Comparison of ENCODE assay signal across 25 cellular contexts in the genomic region with DNA sequence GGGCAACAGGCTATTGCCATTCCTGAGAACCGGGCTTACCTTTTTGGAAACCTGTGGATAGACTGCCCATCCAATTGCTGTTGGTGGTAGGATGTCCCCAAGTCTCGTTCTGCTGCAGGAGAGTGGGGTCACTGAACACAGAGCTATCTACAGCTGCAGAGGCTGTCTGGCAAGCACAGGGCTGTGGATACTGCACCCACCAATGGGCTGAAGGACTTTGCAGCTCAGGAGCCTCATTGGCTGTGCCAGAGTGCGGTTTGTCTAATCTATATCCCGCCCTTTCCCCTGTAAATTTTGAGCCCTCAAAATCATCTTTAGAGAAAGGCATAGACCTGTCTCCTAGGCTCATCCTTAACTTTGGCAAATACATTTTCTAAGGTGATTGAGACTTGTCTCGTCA. TPM values are rescaled to one million over a fixed set of nuclear protein-coding genes. Genes with fewer than 3 reads are reported as not detected.
DNase-seq lines count a peak whose midpoint lies in the region; ATAC-seq, FAIRE-seq and TF ChIP-seq lines count a peak whose summit lies in the region.
"Had no signal": no experiment of that assay in that cellular context is flagged by ENCODE, and none has a peak within 500 bp of the region (broad histone marks: within the 10 kb centered on the region; RNA-seq: fewer than 3 reads in every experiment).

No MANE protein-coding gene starts in this region.

- H3K79me1 ChIP-seq in neuronal stem cell (ENCODE audit: low read depth, low read length): no peaks in the 10 kb centered on the region

- CTCF ChIA-PET in K562 (lab: Yijun Ruan, JAX; ENCODE audit: low intra/inter-chr PET ratio): no interaction called here

- no peak overlapping the region for H4K91ac ChIP-seq in neuronal stem cell (ENCODE audit: low read depth, low read length, poor library complexity)

- H3K4ac ChIP-seq in neuronal stem cell (ENCODE audit: low read length): no peak overlapping the region

- no peaks in the 10 kb centered on the region for H3K36me3 ChIP-seq in K562 (ENCODE audit: control insufficient read depth, insufficient read depth, low read length)
- H3K36me3 ChIP-seq in neuronal stem cell (replicated peaks in 1 of 2; ENCODE audit: control insufficient read depth in 2 of 2, insufficient read depth in 2 of 2, low read length in 2 of 2): no peaks in the 10 kb centered on the region
- H3K36me3 ChIP-seq: BE2C, HAP-1 had no signal

- peaks cover 21 to 36% of the 10 kb centered on the region in 2 experiments; a peak in 4 of 5 replicates for H3K4me1 ChIP-seq in K562 (replicated peaks in 1 of 2; ENCODE audit: control insufficient read depth in 2 of 2, insufficient read depth in 2 of 2, low read length in 2 of 2)
- peaks cover 0 to 6% of the 10 kb centered on the region in 2 donors for H3K4me1 ChIP-seq in neuronal stem cell (ENCODE audit: control insufficient read depth in 2 of 2, insufficient read depth in 1 of 2, low read depth in 1 of 2, low read length in 2 of 2)
- H3K4me1 ChIP-seq: BE2C had no signal

- POLR2A ChIA-PET in K562 (lab: Yijun Ruan, JAX): interaction anchor here (0.6 to 4.1 kb wide), 10 partner anchors 11 to 968 kb away, joined by 3 to 30 read pairs (median 3); no protein-coding TSS in a partner anchor

- no peak overlapping the region for H3K9ac ChIP-seq in K562 (ENCODE audit: insufficient read depth in 1 of 2, low read depth in 2 of 2, low read length in 2 of 2)
- H3K9ac ChIP-seq in neuronal stem cell (ENCODE audit: low read depth, low read length, poor library complexity): no peak overlapping the region
- H3K9ac ChIP-seq: BLaER1 treated with 17β-estradiol and CSF1 and Interleukin-3, amounts not matched to agents 10 nM and 100 nM had no signal

- H2BK15ac ChIP-seq in neuronal stem cell (ENCODE audit: low read length): no peak overlapping the region

- no peaks in the 10 kb centered on the region for H3K27me3 ChIP-seq in K562 (ENCODE audit: control insufficient read depth in 2 of 2, insufficient read depth in 2 of 2, low read length in 2 of 2)
- peaks cover 0 to 10% (median 0%) of the 10 kb centered on the region in 3 experiments for H3K27me3 ChIP-seq in neuronal stem cell (ENCODE audit: control insufficient read depth in 3 of 3, insufficient read depth in 3 of 3, low read depth in 1 of 3, low read length in 3 of 3)

- in situ Hi-C loops in K562 (cut with MboI): no loop called here

- H3K9me3 ChIP-seq in K562 (replicated peaks; ENCODE audit: control insufficient read depth, insufficient read depth, low read depth, low read length) (no peaks in the 10 kb centered on the region), neuronal stem cell (replicated peaks in 1 of 2; ENCODE audit: control insufficient read depth in 2 of 2, insufficient read depth in 1 of 2, low read depth in 1 of 2, low read length in 2 of 2) (peaks cover 2 to 5% of the 10 kb centered on the region in 2 donors)
- H3K9me3 ChIP-seq: BE2C, HAP-1 had no signal

- H2AFZ ChIP-seq in K562 (ENCODE audit: low read depth, low read length) (no peak overlapping the region), neuronal stem cell (ENCODE audit: low read length) (no peak overlapping the region)

- H3K18ac ChIP-seq in neuronal stem cell (ENCODE audit: low read length): no peak overlapping the region

- TF ChIP-seq RAD21 in K562 (CRISPR knock-in tag; conservative IDR thresholded peaks at IDR 0.05 in 1 of 2, IDR thresholded peaks at IDR 0.05 in 1 of 2): no peak

- FAIRE-seq in K562 (lab: Jason Lieb, UNC): peak; percentile 56
- FAIRE-seq: A204.1, D721Med, GM12878, H54 had no signal

- peak overlapping the region; percentile 33 for H3K14ac ChIP-seq in neuronal stem cell (ENCODE audit: low read length)

- no TSS peak for BruUV-seq in K562 (replicated peaks; lab: Mats Ljungman, UMichigan)

- intact Hi-C loops in K562 (cut with micrococcal nuclease): no loop called here

- DNase-seq in NCI-H82 (lab: John Stamatoyannopoulos, UW) (peak; percentile 48), NCI-H82 treated with DMSO at 0.1 percent for 48 hours (lab: John Stamatoyannopoulos, UW; ENCODE audit: unreplicated experiment) (no peak), K562 (ENCODE audit: extremely low read depth in 1 of 4, low spot score in 3 of 4) (peak; percentile 58 to 75 (median 70)), neuronal stem cell (ENCODE audit: low spot score) (no peak), NCI-H187 (lab: John Stamatoyannopoulos, UW) (no peak), NCI-H774 (lab: John Stamatoyannopoulos, UW) (no peak)
- DNase-seq in activated effector memory CD4-positive, alpha-beta T cell treated with anti-CD3 and anti-CD28 coated beads, Interleukin-2, amount 50 U/mL, for 16 hours: peak; percentile 57
- DNase-seq in activated effector memory CD4-positive, alpha-beta T cell treated with Interleukin-2 at 50 U/mL for 16 hours: no peak
- DNase-seq: AML-193; BE2C; CD4-positive, alpha-beta T cell; CD8-positive, alpha-beta memory T cell; DMS 273 treated with DMSO at 0.1 percent for 48 hours; DMS79; EL; GDM1; GOT3; HFFc6 had no signal

- 33% methylated on average over 5 of the region's 5 CpGs for WGBS in K562 (ENCODE audit: insufficient coverage, low coverage, missing lambda C conversion rate)
- no CpG with 5 or more reads among the region's 5 CpGs for WGBS in neuronal stem cell (ENCODE audit: extremely low coverage in 2 of 2, insufficient read length in 2 of 2, insufficient replicate concordance in 1 of 2), 2 donors

- TF ChIP-seq POLR2A in K562 (conservative IDR thresholded peaks at IDR 0.05): no peak

- H3K27ac ChIP-seq in K562 (ENCODE audit: extremely low read depth, low read depth, low read length) (no peak overlapping the region), neuronal stem cell (replicated peaks; ENCODE audit: low read length) (no peak overlapping the region)
- H3K27ac ChIP-seq: 22Rv1; BLaER1 treated with 17β-estradiol and CSF1 and Interleukin-3, amounts not matched to agents 10 nM and 100 nM had no signal

- TF ChIP-seq CTCF in K562 (IDR thresholded peaks at IDR 0.05 in 2 of 3, conservative IDR thresholded peaks at IDR 0.05 in 1 of 3; ENCODE audit: insufficient read depth in 2 of 3, low read depth in 1 of 3, low read length in 3 of 3): no peak

- no peak overlapping the region for H3K23ac ChIP-seq in neuronal stem cell (ENCODE audit: low read depth, low read length, poor library complexity)

- no peak overlapping the region for H2BK120ac ChIP-seq in neuronal stem cell (ENCODE audit: low read depth, low read length)

- no peak for TF ChIP-seq EP300 in K562 (IDR thresholded peaks at IDR 0.05; ENCODE audit: low read length)

- peak; percentile 84 for ATAC-seq in K562
- ATAC-seq: GM12878 had no signal

- H3K4me2 ChIP-seq in K562 (ENCODE audit: insufficient read depth, low read length) (peak overlapping the region; percentile 51; the same call in 1 of the 2 replicates), neuronal stem cell (ENCODE audit: insufficient read depth, low read length, poor library complexity, severe bottlenecking) (no peak overlapping the region)
- H3K4me2 ChIP-seq: BLaER1 treated with 17β-estradiol and CSF1 and Interleukin-3, amounts not matched to agents 10 nM and 100 nM had no signal

- no peak overlapping the region for H3K4me3 ChIP-seq in K562
- H3K4me3 ChIP-seq in neuronal stem cell (ENCODE audit: low read length in 2 of 2): no peak overlapping the region
- H3K4me3 ChIP-seq: BLaER1 treated with 17β-estradiol and CSF1 and Interleukin-3, amounts not matched to agents 10 nM and 100 nM; GM12878; HAP-1 had no signal

- no peak overlapping the region for H2BK5ac ChIP-seq in neuronal stem cell (ENCODE audit: low read length)

- no peak overlapping the region for H2BK12ac ChIP-seq in neuronal stem cell (ENCODE audit: low read length)

- H3K79me2 ChIP-seq in K562 (ENCODE audit: control insufficient read depth, insufficient read depth, low read length): no peaks in the 10 kb centered on the region

- H3K9me1 ChIP-seq in K562 (ENCODE audit: control insufficient read depth, insufficient read depth, low read length): no peaks in the 10 kb centered on the region

- no peak overlapping the region for H4K8ac ChIP-seq in neuronal stem cell (ENCODE audit: low read depth, low read length)

- H2AK5ac ChIP-seq in neuronal stem cell (ENCODE audit: low read depth, low read length): no peak overlapping the region

- H4K20me1 ChIP-seq in K562 (replicated peaks; ENCODE audit: control insufficient read depth, insufficient read depth, low read length): no peaks in the 10 kb centered on the region

TF ChIP-seq in K562, 482 proteins besides CTCF, POLR2A, EP300 and RAD21 (continues in another document):
- TF ChIP-seq TAL1 (IDR thresholded peaks at IDR 0.05): peak; percentile 18; the same call in 1 of the 2 replicates

RNA-seq across cellular contexts. Expression of a gene that starts 15.3 kb away (rescaled TPM):
- total RNA-seq in K562 (2011; cell fraction: chromatin; rRNA removed; ENCODE audit: low replicate concordance): 15.0 and 31.2 TPM in 2 replicates
- total RNA-seq in K562 (2011; cell fraction: nucleolus; rRNA removed): 24.3 and 25.7 TPM in 2 replicates
- 24.3 and 28.9 TPM in 2 replicates for total RNA-seq in K562 (2011; cell fraction: nucleoplasm; rRNA removed)
- 44.1 and 53.7 TPM in 2 replicates for total RNA-seq in K562 (2014; rRNA removed)
- 32.0 and 40.3 TPM in 2 replicates for total RNA-seq in K562 (2014; rRNA removed; fragmentation: Illumina TruSeq; extraction: Trizol)
- 36.8 and 38.1 TPM in 2 replicates for total RNA-seq in K562 (2015; rRNA removed; fragmentation: Illumina TruSeq; extraction: Trizol)
- 114 and 119 TPM in 2 replicates for total RNA-seq in K562 (2021)
- polyA plus RNA-seq in K562 (2011; rRNA removed): 45.6 and 52.7 TPM in 2 replicates
- 69.5 and 81.8 TPM in 2 replicates for polyA plus RNA-seq in K562 (2011; cell fraction: cytosol; rRNA removed)
- polyA plus RNA-seq in K562 (2011; cell fraction: nucleus; rRNA removed): 23.0 and 28.0 TPM in 2 replicates
- 80.6 and 187 TPM in 2 replicates for polyA plus RNA-seq in K562 (2012)
- polyA plus RNA-seq in K562 (2014; fragmentation: Illumina TruSeq; extraction: Trizol): 53.9 and 60.8 TPM in 2 replicates
- 1 to 10 TPM; 2.3 to 3.2 TPM for polyA plus RNA-seq in K562 (2014; fragmentation: Nextera tagmentation; extraction: Ambion mirVana)
- polyA plus RNA-seq in K562 (2014; rRNA removed): 41.9 and 42.2 TPM in 2 replicates
- polyA minus RNA-seq in K562 (2011; rRNA and poly(A)+ RNA removed): 42.6 and 50.7 TPM in 2 replicates
- 44.9 and 65.3 TPM in 2 replicates for polyA minus RNA-seq in K562 (2011; cell fraction: cytosol; rRNA and poly(A)+ RNA removed)
- polyA minus RNA-seq in K562 (2011; cell fraction: nucleus; rRNA and poly(A)+ RNA removed): 7.5 and 16.1 TPM in 2 replicates
- 35.9 TPM for polyA plus RNA-seq in neuronal stem cell (2013, experiment 1 of 2)
- 35.7 TPM for polyA plus RNA-seq in neuronal stem cell (2013, experiment 2 of 2)

Comparison
In these comparisons a context has a peak if more than half of its experiments do, and no peak if none do; other contexts are left out.
1. DNase-seq: peak in NCI-H82 (single experiment), activated effector memory CD4-positive, alpha-beta T cell treated with anti-CD3 and anti-CD28 coated beads, Interleukin-2, amount 50 U/mL, for 16 hours (single experiment) and K562 (4 of 4); none in NCI-H82 treated with DMSO at 0.1 percent for 48 hours (single experiment), activated effector memory CD4-positive, alpha-beta T cell treated with Interleukin-2 at 50 U/mL for 16 hours (single experiment), neuronal stem cell (single experiment), NCI-H187 (0 of 2) and NCI-H774 (single experiment).